8 cellular contexts compared by ENCODE assay signal in the genomic region with DNA sequence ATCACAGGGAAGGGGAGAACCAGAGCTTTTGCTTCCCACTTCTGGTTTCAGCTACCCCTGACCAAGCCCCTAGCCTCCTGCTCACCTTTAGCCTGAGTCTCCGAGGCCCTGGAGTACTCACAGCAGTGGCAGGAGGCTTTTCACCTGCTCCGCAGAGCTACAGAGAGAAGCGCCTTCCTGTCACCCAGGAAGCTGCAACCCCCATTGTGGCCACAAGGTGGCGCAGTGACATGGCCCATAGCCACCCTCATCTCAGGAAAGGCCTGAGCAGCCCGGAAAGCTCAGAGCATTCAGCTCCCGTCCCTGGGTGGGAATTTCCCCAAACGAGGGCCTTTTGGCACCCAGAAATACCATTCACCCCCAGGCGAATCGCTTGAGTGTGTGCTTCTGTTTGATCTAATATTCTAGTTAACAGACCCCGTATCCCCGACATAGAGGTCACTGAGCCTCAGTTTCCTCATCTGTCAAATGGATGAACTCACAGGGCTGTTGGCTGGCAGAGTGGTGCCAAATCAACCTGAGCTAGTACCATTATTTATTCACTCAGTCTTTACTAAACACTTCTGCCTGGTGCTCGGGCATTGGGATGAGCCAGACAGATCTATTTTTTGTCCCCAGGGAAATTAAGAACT. TPM values are rescaled to one million over a fixed set of nuclear protein-coding genes. Genes with fewer than 3 reads are reported as not detected.
A peak's percentile ranks its signal among the peaks of the same experiment; 100 is the strongest.
DNase-seq lines count a peak whose midpoint lies in the region; ATAC-seq, FAIRE-seq and TF ChIP-seq lines count a peak whose summit lies in the region.

No MANE protein-coding gene starts in this region.

- ATAC-seq in A549 (peak; percentile 85 to 94), GM18867 (IDR thresholded peaks at IDR 0.05; ENCODE audit: unreplicated experiment) (peak; percentile 78)
- ATAC-seq in natural killer cell treated with Interleukin-12 subunit alpha and Interleukin-12 subunit beta and Interleukin-15 and Interleukin-18, amount 100 ng/mL, for 72 hours, result peak; percentile 82 to 90

- H3K4me3 Mint-ChIP-seq in natural killer cell treated with Interleukin-12 subunit alpha and Interleukin-12 subunit beta and Interleukin-15 and Interleukin-18, amount 100 ng/mL, for 72 hours, result no peak overlapping the region

- peak; percentile 85 for TF ChIP-seq CTCF in A549 (IDR thresholded peaks at IDR 0.05)

- CTCF ChIA-PET in A549 (lab: Yijun Ruan, JAX), result interaction anchor here (0.6 to 8.6 kb wide), 41 partner anchors 10 to 991 kb away, joined by 3 to 162 read pairs (median 4); partner anchors contain the start of gene ZSCAN20

- FAIRE-seq in A549 (lab: Jason Lieb, UNC), result no peak

- no peak for TF ChIP-seq EP300 in A549 (IDR thresholded peaks at IDR 0.05)

- no peak for TF ChIP-seq POLR2A in A549 (IDR thresholded peaks at IDR 0.05; ENCODE audit: low read length)

- POLR2A ChIA-PET in A549 (lab: Yijun Ruan, JAX), result interaction anchor here (1.0 kb wide), 1 partner anchor 55 kb away, joined by 3 read pairs; no protein-coding TSS in a partner anchor

- H3K36me3 Mint-ChIP-seq in natural killer cell treated with Interleukin-12 subunit alpha and Interleukin-12 subunit beta and Interleukin-15 and Interleukin-18, amount 100 ng/mL, for 72 hours, result no peaks in the 10 kb centered on the region

- 40% methylated on average over 8 of the region's 12 CpGs for WGBS in A549 (ENCODE audit: missing lambda C conversion rate)

- H3K4me2 ChIP-seq in A549, result no peak overlapping the region

- peak; percentile 75 for TF ChIP-seq RAD21 in A549 (conservative IDR thresholded peaks at IDR 0.05 in 1 of 2, IDR thresholded peaks at IDR 0.05 in 1 of 2)

- no peaks in the 10 kb centered on the region for H3K9me3 ChIP-seq in A549

- no peak overlapping the region for H3K27ac Mint-ChIP-seq in natural killer cell treated with Interleukin-12 subunit alpha and Interleukin-12 subunit beta and Interleukin-15 and Interleukin-18, amount 100 ng/mL, for 72 hours

- no peaks in the 10 kb centered on the region for H3K27me3 Mint-ChIP-seq in natural killer cell treated with Interleukin-12 subunit alpha and Interleukin-12 subunit beta and Interleukin-15 and Interleukin-18, amount 100 ng/mL, for 72 hours

- H3K9me3 Mint-ChIP-seq in natural killer cell treated with Interleukin-12 subunit alpha and Interleukin-12 subunit beta and Interleukin-15 and Interleukin-18, amount 100 ng/mL, for 72 hours, result no peaks in the 10 kb centered on the region

- H3K4me1 ChIP-seq in A549, result no peaks in the 10 kb centered on the region

- no peak overlapping the region for H3K27ac ChIP-seq in A549

- DNase-seq in A549 (ENCODE audit: low read depth in 1 of 2, low spot score in 1 of 2), result peak; percentile 68 to 75
- peak; percentile 91 for DNase-seq in HuH-7 (ENCODE audit: low spot score)
- DNase-seq in OCI-M2 (lab: John Stamatoyannopoulos, UW; ENCODE audit: unreplicated experiment), result peak; percentile 67
- peak; percentile 92 for DNase-seq in activated T-cell treated with anti-CD3 and anti-CD28 coated beads, Interleukin-2, amount 50 U/mL, for 1 hour
- DNase-seq in fibroblast of gingiva (ENCODE audit: low read depth), result peak; percentile 69
- peak; percentile 85 for DNase-seq in natural killer cell treated with Interleukin-12 subunit alpha and Interleukin-12 subunit beta and Interleukin-15 and Interleukin-18, amount 100 ng/mL, for 72 hours (ENCODE audit: low spot score)
- peak; percentile 78 for DNase-seq in stimulated activated naive CD4-positive, alpha-beta T cell treated with Interleukin-2 at 50 U/mL for 16 hours (lab: John Stamatoyannopoulos, UW)

- no peak overlapping the region for H3K4me3 ChIP-seq in A549

- peaks cover 11% of the 10 kb centered on the region in 2 donors for H3K4me1 Mint-ChIP-seq in natural killer cell treated with Interleukin-12 subunit alpha and Interleukin-12 subunit beta and Interleukin-15 and Interleukin-18, amount 100 ng/mL, for 72 hours (ENCODE audit: low read depth in 2 of 2)

TF ChIP-seq in A549, 52 proteins besides CTCF, POLR2A, EP300 and RAD21:
- TF ChIP-seq GATA3 (IDR thresholded peaks at IDR 0.05; ENCODE audit: borderline replicate concordance), result no peak
- TF ChIP-seq SMC3 (IDR thresholded peaks at IDR 0.05), result peak; percentile 89
TF ChIP-seq in A549: peak in this region for 1.

RNA-seq across cellular contexts. Expression of gene A3GALT2, which starts 25.3 kb away (rescaled TPM):
- not detected in 2 replicates for polyA plus RNA-seq in A549 (2011; rRNA removed)
- polyA plus RNA-seq in A549 (2012; cell fraction: cytosol; rRNA removed), result not detected in 2 replicates
- polyA plus RNA-seq in A549 (2012; cell fraction: nucleus; rRNA removed), result 0.24 TPM in 1 of 2 replicates, not detected in the other
- polyA plus RNA-seq in A549 (2017; fragmentation: RNase III; extraction: RNeasy Plus Mini Kit Qiagen cat#74134 plus additional on column Dnase treatment), result not detected in 3 replicates
- not detected in 2 replicates for polyA minus RNA-seq in A549 (2011; rRNA and poly(A)+ RNA removed)
- not detected for total RNA-seq in natural killer cell treated with Interleukin-12 subunit alpha and Interleukin-12 subunit beta and Interleukin-15 and Interleukin-18, amount 100 ng/mL, for 72 hours

RNA-seq across cellular contexts. Expression of gene ZNF362, which starts 39.3 kb away (rescaled TPM):
- polyA plus RNA-seq in A549 (2011; rRNA removed) (4.1 and 4.8 TPM in 2 replicates), A549 (2017; fragmentation: RNase III; extraction: RNeasy Plus Mini Kit Qiagen cat#74134 plus additional on column Dnase treatment) (5.2 to 8.3 TPM (median 7.9 TPM) in 3 replicates)
- polyA plus RNA-seq in A549 (2012; cell fraction: cytosol; rRNA removed), result 6.6 and 11.5 TPM in 2 replicates
- 14.1 and 24.8 TPM in 2 replicates for polyA plus RNA-seq in A549 (2012; cell fraction: nucleus; rRNA removed)
- polyA minus RNA-seq in A549 (2011; rRNA and poly(A)+ RNA removed), result 7.5 and 8.4 TPM in 2 replicates
- total RNA-seq in natural killer cell treated with Interleukin-12 subunit alpha and Interleukin-12 subunit beta and Interleukin-15 and Interleukin-18, amount 100 ng/mL, for 72 hours, result 1 to 10 TPM; 6.7 to 7.5 TPM
